21 cellular contexts compared by ENCODE assay signal in the genomic region with DNA sequence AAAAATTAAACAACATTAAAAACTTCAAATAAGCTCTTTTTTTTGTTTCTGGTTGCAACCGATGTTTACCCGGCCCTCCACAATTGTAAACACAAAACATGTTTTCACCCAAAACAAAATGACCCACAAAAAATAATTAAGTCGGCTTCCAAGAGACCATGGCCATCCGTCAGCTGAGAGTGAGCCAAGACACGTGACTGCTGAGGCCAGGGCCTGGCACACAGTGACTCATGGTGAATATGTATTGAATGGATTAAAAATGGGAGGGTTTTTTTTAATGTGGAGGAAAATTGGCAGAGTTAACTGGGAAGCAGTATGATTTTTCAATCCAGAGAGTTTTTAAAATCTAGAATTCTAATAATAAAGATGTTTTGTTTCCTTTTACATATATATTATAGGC. TPM values are rescaled to one million over a fixed set of nuclear protein-coding genes. Genes with fewer than 3 reads are reported as not detected.
A peak's percentile ranks its signal among the peaks of the same experiment; 100 is the strongest.
DNase-seq lines count a peak whose midpoint lies in the region; FAIRE-seq and TF ChIP-seq lines count a peak whose summit lies in the region.
"Had no signal": no experiment of that assay in that cellular context is flagged by ENCODE, and none has a peak within 500 bp of the region (broad histone marks: within the 10 kb centered on the region; RNA-seq: fewer than 3 reads in every experiment).

No MANE protein-coding gene starts in this region.

- H2AFZ ChIP-seq in mammary epithelial cell (ENCODE audit: low read depth, low read length), result no peak overlapping the region

- WGBS in mammary epithelial cell (ENCODE audit: low coverage, missing lambda C conversion rate), result 65% methylated on average over 5 of the region's 5 CpGs

- intact Hi-C loops in mammary epithelial cell (cut with micrococcal nuclease), result no loop called here

- TF ChIP-seq POLR2A in GM12891 (IDR thresholded peaks at IDR 0.05; ENCODE audit: low read depth, low read length), result no peak

- no peak overlapping the region for H3K9ac ChIP-seq in mammary epithelial cell (ENCODE audit: insufficient read depth, low read length)

- TF ChIP-seq CTCF in mammary epithelial cell (conservative IDR thresholded peaks at IDR 0.05 in 1 of 2, IDR thresholded peaks at IDR 0.05 in 1 of 2; ENCODE audit: extremely low read depth in 1 of 2, insufficient read depth in 1 of 2, low read depth in 1 of 2, low read length in 2 of 2) (no peak), coronary artery (IDR thresholded peaks at IDR 0.05) (no peak)

- H3K4me3 ChIP-seq in mammary epithelial cell (replicated peaks in 1 of 3; ENCODE audit: insufficient read depth in 1 of 3, low read depth in 2 of 3, low read length in 3 of 3) (no peak overlapping the region), coronary artery (no peak overlapping the region)
- H3K4me3 ChIP-seq: HAP-1, pancreas, testis had no signal

- BruUV-seq in mammary epithelial cell (replicated peaks; lab: Mats Ljungman, UMichigan), result no TSS peak

- CTCF ChIA-PET in mammary epithelial cell (lab: Charles Lee; ENCODE audit: low non-redundant PET), result interaction anchor here (0.6 to 0.7 kb wide), 2 partner anchors 13 to 523 kb away, joined by 3 to 7 read pairs; no protein-coding TSS in a partner anchor

- no peak overlapping the region for H3K27ac ChIP-seq in mammary epithelial cell (ENCODE audit: insufficient read depth, low read depth, low read length)
- H3K27ac ChIP-seq in coronary artery, result no peak overlapping the region
- H3K27ac ChIP-seq: brain microvascular endothelial cell, pancreas, testis had no signal

- dilution Hi-C loops in mammary epithelial cell (cut with HindIII; ENCODE audit: low sequenced_read_pairs), result no loop called here

- in situ Hi-C loops in mammary epithelial cell (cut with MboI; ENCODE audit: low sequenced_read_pairs in 2 of 2), result loop anchor here in 1 of 2 donors (25.0 kb wide), 2 partner anchors 257 to 582 kb away; no protein-coding TSS in a partner anchor

- no peak for FAIRE-seq in GM12891 (lab: Jason Lieb, UNC)
- FAIRE-seq: endothelial cell of umbilical vein, HepG2, pancreas had no signal

- no peaks in the 10 kb centered on the region for H3K79me2 ChIP-seq in mammary epithelial cell (ENCODE audit: insufficient read depth, low read length)

- no peaks in the 10 kb centered on the region for H3K9me3 ChIP-seq in mammary epithelial cell (replicated peaks; ENCODE audit: insufficient read depth, low read length)
- H3K9me3 ChIP-seq: HAP-1, pancreas, testis had no signal

- peaks cover 5% of the 10 kb centered on the region for H3K4me1 ChIP-seq in mammary epithelial cell (ENCODE audit: insufficient read depth, low read length)
- H3K4me1 ChIP-seq: HAP-1, pancreas, testis had no signal

- no peak overlapping the region for H3K4me2 ChIP-seq in mammary epithelial cell (ENCODE audit: insufficient read depth, low read depth, low read length)

- DNase-seq in Ammon's horn (ENCODE audit: low spot score) (peak; percentile 31), M059J (ENCODE audit: low read depth) (peak; percentile 51), mammary epithelial cell (peak; percentile 26), lung microvascular endothelial cell (ENCODE audit: low read depth in 2 of 2) (peak; percentile 30 to 40), NCI-H345 (lab: John Stamatoyannopoulos, UW) (no peak), NCI-H1436 treated with DMSO at 0.1 percent for 48 hours (lab: John Stamatoyannopoulos, UW) (no peak), GM12891 (ENCODE audit: insufficient read length, low spot score) (no peak), coronary artery (ENCODE audit: low spot score) (no peak)
- DNase-seq: activated CD4-positive, alpha-beta T cell treated with anti-CD3 and anti-CD28 coated beads for 4 hours; brain microvascular endothelial cell; CD8-positive, alpha-beta T cell; DMS53; mesendoderm; naive thymus-derived CD8-positive, alpha-beta T cell; NCI-H1417 treated with DMSO at 0.1 percent for 48 hours; NCI-H526 treated with DMSO at 0.1 percent for 48 hours; pancreas; testis had no signal

- H3K36me3 ChIP-seq in mammary epithelial cell (ENCODE audit: insufficient read depth, low read length), result no peaks in the 10 kb centered on the region
- H3K36me3 ChIP-seq: brain microvascular endothelial cell, HAP-1, pancreas had no signal

- H3K27me3 ChIP-seq in mammary epithelial cell (ENCODE audit: insufficient read depth, low read length), result no peaks in the 10 kb centered on the region
- H3K27me3 ChIP-seq: brain microvascular endothelial cell, testis had no signal

- H4K20me1 ChIP-seq in mammary epithelial cell (ENCODE audit: insufficient read depth, low read length), result no peaks in the 10 kb centered on the region

TF ChIP-seq in GM12891, 5 proteins besides CTCF, POLR2A, EP300 and RAD21:
- TF ChIP-seq SPI1 (IDR thresholded peaks at IDR 0.05; ENCODE audit: low read depth, low read length), result no peak
- TF ChIP-seq POLR2AphosphoS5 (IDR thresholded peaks at IDR 0.05; ENCODE audit: low read depth, low read length), result no peak
- no peak for TF ChIP-seq PAX5 (IDR thresholded peaks at IDR 0.05; ENCODE audit: insufficient read depth, low read length, severe bottlenecking)
- no peak for TF ChIP-seq POU2F2 (IDR thresholded peaks at IDR 0.05; ENCODE audit: low read depth, low read length)
- no peak for TF ChIP-seq TAF1 (IDR thresholded peaks at IDR 0.05; ENCODE audit: low read depth, low read length)
TF ChIP-seq in GM12891: peak in this region for 0.

RNA-seq across cellular contexts. Expression of gene CPNE8, which starts 13.8 kb away (rescaled TPM):
- total RNA-seq in M059J (2014; rRNA removed; shearing (Covaris generic)), result 9.8 and 11.6 TPM in 2 replicates
- total RNA-seq in mammary epithelial cell (10 to 100 TPM; 19.7 to 20.0 TPM), lung microvascular endothelial cell (8.7 and 14.3 TPM in 2 replicates)
- polyA plus RNA-seq in mammary epithelial cell, result 7.1 TPM
- polyA minus RNA-seq in mammary epithelial cell, result 7.0 TPM
- polyA plus RNA-seq in GM12891 (2012; ENCODE audit: low read depth, missing spikeins), result 4.9 TPM

Comparison
In these comparisons a context has a peak if more than half of its experiments do, and no peak if none do; other contexts are left out.
1. DNase-seq: peak in Ammon's horn (single experiment), M059J (single experiment), mammary epithelial cell (single experiment) and lung microvascular endothelial cell (2 of 2); none in NCI-H345 (single experiment), NCI-H1436 treated with DMSO at 0.1 percent for 48 hours (single experiment), GM12891 (single experiment) and coronary artery (single experiment).